Comparison of ENCODE assay signal across 14 cellular contexts in the genomic region with DNA sequence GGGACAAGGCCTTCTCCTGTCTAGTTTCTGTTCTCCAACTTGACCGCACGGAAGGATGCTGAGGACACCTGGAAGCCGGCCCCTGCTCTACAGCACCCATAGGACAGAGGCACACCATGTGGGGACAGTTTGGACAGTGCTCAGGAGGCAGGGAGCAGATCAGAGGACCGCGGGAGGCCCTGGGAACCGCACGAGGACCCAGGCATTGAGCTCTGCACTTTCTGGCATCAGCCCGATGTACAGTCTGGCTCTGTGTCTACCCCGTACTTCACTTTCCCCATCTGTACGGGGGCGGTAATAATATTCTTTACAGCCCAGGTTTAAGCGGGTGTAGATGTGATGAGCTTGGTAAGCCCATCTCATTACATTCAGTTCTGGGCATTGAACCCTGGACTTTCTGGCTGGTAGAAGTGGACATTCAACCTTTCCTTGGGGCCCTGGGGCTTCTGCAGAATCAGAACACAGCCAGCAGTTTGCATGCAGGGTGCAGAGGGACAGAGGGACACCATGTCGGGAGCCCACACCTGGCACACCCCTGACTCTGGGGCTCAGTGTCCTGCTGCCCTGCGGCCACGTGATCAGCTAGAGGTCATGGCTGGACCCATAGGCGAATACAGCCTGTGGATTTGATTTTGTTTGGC.
DNase-seq lines count a peak whose midpoint lies in the region; ATAC-seq and TF ChIP-seq lines count a peak whose summit lies in the region.
"Had no signal": no experiment of that assay in that cellular context is flagged by ENCODE, and none has a peak within 500 bp of the region (broad histone marks: within the 10 kb centered on the region; RNA-seq: fewer than 3 reads in every experiment).

No MANE protein-coding gene starts in this region.

- TF ChIP-seq POLR2A in transverse colon (IDR thresholded peaks at IDR 0.05): no peak

- TF ChIP-seq EP300 in transverse colon (IDR thresholded peaks at IDR 0.05; ENCODE audit: low read depth): no peak

- H3K9me3 Mint-ChIP-seq in activated T-helper 17 cell treated with anti-CD3 and anti-CD28 coated beads, Interleukin-2, amount 50 U/mL, for 72 hours: no peaks in the 10 kb centered on the region
- no peaks in the 10 kb centered on the region for H3K9me3 Mint-ChIP-seq in naive thymus-derived CD4-positive, alpha-beta T cell

- no peak overlapping the region for H3K4me3 ChIP-seq in right cardiac atrium (ENCODE audit: low read length)
- H3K4me3 ChIP-seq in naive thymus-derived CD4-positive, alpha-beta T cell (ENCODE audit: low read length): no peak overlapping the region
- H3K4me3 ChIP-seq in transverse colon: no peak overlapping the region
- H3K4me3 ChIP-seq: HAP-1 had no signal

- intact Hi-C loops in Right ventricle myocardium inferior (cut with DNase I): no loop called here
- intact Hi-C loops in right cardiac atrium (cut with DNase I): no loop called here
- intact Hi-C loops in naive thymus-derived CD4-positive, alpha-beta T cell (cut with micrococcal nuclease): no loop called here
- intact Hi-C loops in transverse colon (cut with DNase I; ENCODE audit: low total_unique reads): no loop called here

- no peaks in the 10 kb centered on the region for H3K27me3 Mint-ChIP-seq in activated T-helper 17 cell treated with anti-CD3 and anti-CD28 coated beads, Interleukin-2, amount 50 U/mL, for 72 hours
- no peaks in the 10 kb centered on the region for H3K27me3 Mint-ChIP-seq in naive thymus-derived CD4-positive, alpha-beta T cell

- 93% methylated on average over 16 of the region's 16 CpGs for WGBS in right cardiac atrium
- 90% methylated on average over 16 of the region's 16 CpGs; no CpG with 5 or more reads in 1 of the 2 donors for WGBS in transverse colon (ENCODE audit: low coverage in 1 of 2), 2 donors

- no peaks in the 10 kb centered on the region for H3K9me3 ChIP-seq in right cardiac atrium (ENCODE audit: control insufficient read depth, low read length)
- no peaks in the 10 kb centered on the region for H3K9me3 ChIP-seq in naive thymus-derived CD4-positive, alpha-beta T cell (ENCODE audit: control insufficient read depth in 2 of 3, low read length in 3 of 3)
- no peaks in the 10 kb centered on the region for H3K9me3 ChIP-seq in transverse colon
- H3K9me3 ChIP-seq: HAP-1 had no signal

- POLR2A ChIA-PET in naive thymus-derived CD4-positive, alpha-beta T cell (lab: Charles Lee): interaction anchor here (0.5 to 66.9 kb wide), 16 partner anchors 14 to 98 kb away, joined by 3 to 3353 read pairs (median 5); no protein-coding TSS in a partner anchor

- peak overlapping the region; percentile 87 for H3K4me3 Mint-ChIP-seq in activated T-helper 17 cell treated with anti-CD3 and anti-CD28 coated beads, Interleukin-2, amount 50 U/mL, for 72 hours
- H3K4me3 Mint-ChIP-seq in naive thymus-derived CD4-positive, alpha-beta T cell: peak overlapping the region; percentile 80 to 93 (median 88)

- in situ Hi-C loops in transverse colon (cut with MboI; ENCODE audit: low pct_ligation_motif_present in 1 of 4, low pct_unique_long_range_greater_than_20kb in 1 of 4, low sequenced_read_pairs in 3 of 4): no loop called here

- H3K4me1 ChIP-seq in right cardiac atrium (ENCODE audit: control insufficient read depth, insufficient read depth, low read length) (peaks cover 9% of the 10 kb centered on the region), transverse colon (peaks cover 23 to 44% (median 28%) of the 10 kb centered on the region in 4 donors)
- H3K4me1 ChIP-seq in naive thymus-derived CD4-positive, alpha-beta T cell (ENCODE audit: control insufficient read depth in 2 of 2, insufficient read depth in 2 of 2, low read length in 2 of 2): peaks cover 58 to 81% of the 10 kb centered on the region in 2 donors
- H3K4me1 ChIP-seq: HAP-1 had no signal

- CTCF ChIA-PET in naive thymus-derived CD4-positive, alpha-beta T cell (lab: Charles Lee): interaction anchor here (0.7 to 10.1 kb wide), 23 partner anchors 8 to 96 kb away, joined by 3 to 114 read pairs (median 6); no protein-coding TSS in a partner anchor

- H3K27me3 ChIP-seq in right cardiac atrium (ENCODE audit: control insufficient read depth, insufficient read depth) (no peaks in the 10 kb centered on the region), transverse colon (no peaks in the 10 kb centered on the region)
- no peaks in the 10 kb centered on the region for H3K27me3 ChIP-seq in naive thymus-derived CD4-positive, alpha-beta T cell (ENCODE audit: control insufficient read depth in 2 of 2, insufficient read depth in 2 of 2, low read length in 2 of 2)

- H3K36me3 ChIP-seq in naive thymus-derived CD4-positive, alpha-beta T cell (ENCODE audit: control insufficient read depth in 2 of 3, insufficient read depth in 3 of 3, low read length in 3 of 3): peaks cover 0 to 12% (median 0%) of the 10 kb centered on the region in 3 experiments
- peaks cover 0 to 9% (median 2%) of the 10 kb centered on the region in 4 donors for H3K36me3 ChIP-seq in transverse colon

- no peak for TF ChIP-seq CTCF in transverse colon (IDR thresholded peaks at IDR 0.05)

- DNase-seq in Right ventricle myocardium inferior (ENCODE audit: missing footprints): peak; percentile 14
- no peak for DNase-seq in right cardiac atrium
- no peak for DNase-seq in naive thymus-derived CD4-positive, alpha-beta T cell
- DNase-seq in transverse colon: no peak
- no peak for DNase-seq in GM19238 (ENCODE audit: insufficient read length, low spot score)
- DNase-seq: activated CD8-positive, alpha-beta memory T cell treated with anti-CD3 and anti-CD28 coated beads, Interleukin-2, amount 50 U/mL, for 4 hours; effector CD8-positive, alpha-beta T cell; kidney glomerular epithelial cell; MM.1S; stimulated activated CD4-positive, alpha-beta T cell treated with anti-CD3 and anti-CD28 coated beads, Interleukin-12 subunit alpha, Interleukin-12 subunit beta, amount 100 ng/mL, for 4 hours had no signal

- peak overlapping the region; percentile 96 for H3K27ac Mint-ChIP-seq in activated T-helper 17 cell treated with anti-CD3 and anti-CD28 coated beads, Interleukin-2, amount 50 U/mL, for 72 hours
- peak overlapping the region; percentile 80 to 97 (median 94) for H3K27ac Mint-ChIP-seq in naive thymus-derived CD4-positive, alpha-beta T cell

- H3K4me1 Mint-ChIP-seq in activated T-helper 17 cell treated with anti-CD3 and anti-CD28 coated beads, Interleukin-2, amount 50 U/mL, for 72 hours: peaks cover 54% of the 10 kb centered on the region
- peaks cover 68 to 96% (median 83%) of the 10 kb centered on the region in 7 donors for H3K4me1 Mint-ChIP-seq in naive thymus-derived CD4-positive, alpha-beta T cell

- ATAC-seq in Right ventricle myocardium inferior (no peak), right cardiac atrium (no peak), GM21381 (IDR thresholded peaks at IDR 0.05; ENCODE audit: unreplicated experiment) (no peak), HG03159 (IDR thresholded peaks at IDR 0.05; ENCODE audit: unreplicated experiment) (no peak)
- no peak for ATAC-seq in activated T-helper 17 cell treated with anti-CD3 and anti-CD28 coated beads, Interleukin-2, amount 50 U/mL, for 72 hours (replicated peaks)
- no peak for ATAC-seq in naive thymus-derived CD4-positive, alpha-beta T cell

- peaks cover 33% of the 10 kb centered on the region for H3K36me3 Mint-ChIP-seq in activated T-helper 17 cell treated with anti-CD3 and anti-CD28 coated beads, Interleukin-2, amount 50 U/mL, for 72 hours (ENCODE audit: low read depth)
- peaks cover 0 to 31% (median 4%) of the 10 kb centered on the region in 5 donors for H3K36me3 Mint-ChIP-seq in naive thymus-derived CD4-positive, alpha-beta T cell

- H3K27ac ChIP-seq in right cardiac atrium (ENCODE audit: low read length) (no peak overlapping the region), transverse colon (peak overlapping the region; percentile 52 to 70 (median 64))
- H3K27ac ChIP-seq in naive thymus-derived CD4-positive, alpha-beta T cell (ENCODE audit: low read depth, low read length): peak overlapping the region; percentile 70
